ENCODE assay signal across 8 cellular contexts in genomic region chr11:125591659-125592304, GRCh38. TPM values are rescaled to one million over a fixed set of nuclear protein-coding genes. Genes with fewer than 3 reads are reported as not detected.
A peak's percentile ranks its signal among the peaks of the same experiment; 100 is the strongest.
DNase-seq lines count a peak whose midpoint lies in the region; ATAC-seq, FAIRE-seq and TF ChIP-seq lines count a peak whose summit lies in the region.

No MANE protein-coding gene starts in this region.

- no peak for TF ChIP-seq POLR2A in body of pancreas (IDR thresholded peaks at IDR 0.05)

- FAIRE-seq in GM19239 (lab: Jason Lieb, UNC), result peak; percentile 65

- no peak for TF ChIP-seq CTCF in body of pancreas (IDR thresholded peaks at IDR 0.05)

- intact Hi-C loops in body of pancreas (cut with DNase I), result no loop called here

- no peaks in the 10 kb centered on the region for H3K9me3 ChIP-seq in body of pancreas

- WGBS in body of pancreas, 2 donors, result 1% methylated on average over 29 of the region's 29 CpGs

- H3K4me3 ChIP-seq in body of pancreas, result peak overlapping the region; percentile 6 to 12

- peak; percentile 89 for DNase-seq in CD1c-positive myeloid dendritic cell (ENCODE audit: extremely low spot score)
- no peak for DNase-seq in GM19239 (ENCODE audit: insufficient read length, low spot score)
- peak; percentile 24 to 45 (median 32) for DNase-seq in body of pancreas
- DNase-seq in iris pigment epithelial cell (ENCODE audit: low read depth), result peak; percentile 47
- DNase-seq in stimulated activated CD4-positive, alpha-beta T cell treated with anti-CD3 and anti-CD28 coated beads, Interleukin-15, amount 100 ng/mL, for 48 hours (ENCODE audit: low read depth in 2 of 2), result peak; percentile 10 to 16
- no peak for DNase-seq in NK-92 (lab: John Stamatoyannopoulos, UW; ENCODE audit: unreplicated experiment)

- H3K27me3 ChIP-seq in body of pancreas, result no peaks in the 10 kb centered on the region

- peak overlapping the region; percentile 95 for H3K27ac Mint-ChIP-seq in T-helper 1 cell treated with Interleukin-12 subunit alpha and Interleukin-12 subunit beta and Interleukin-4 antibody, amounts not matched to agents 30 μg/mL and 1 μg/mL, for 36 hours

- peak overlapping the region; percentile 99 for H3K4me3 Mint-ChIP-seq in T-helper 1 cell treated with Interleukin-12 subunit alpha and Interleukin-12 subunit beta and Interleukin-4 antibody, amounts not matched to agents 30 μg/mL and 1 μg/mL, for 36 hours

- H3K9me3 Mint-ChIP-seq in T-helper 1 cell treated with Interleukin-12 subunit alpha and Interleukin-12 subunit beta and Interleukin-4 antibody, amounts not matched to agents 30 μg/mL and 1 μg/mL, for 36 hours, result no peaks in the 10 kb centered on the region

- ATAC-seq in HG03342 (IDR thresholded peaks at IDR 0.05; ENCODE audit: unreplicated experiment) (peak; percentile 17), body of pancreas (peak; percentile 32)

- H3K27me3 Mint-ChIP-seq in T-helper 1 cell treated with Interleukin-12 subunit alpha and Interleukin-12 subunit beta and Interleukin-4 antibody, amounts not matched to agents 30 μg/mL and 1 μg/mL, for 36 hours (ENCODE audit: low read depth), result no peaks in the 10 kb centered on the region

- no peaks in the 10 kb centered on the region for H3K36me3 ChIP-seq in body of pancreas (replicated peaks in 1 of 2; ENCODE audit: insufficient read depth in 1 of 2, low read depth in 2 of 2)

- H3K4me1 Mint-ChIP-seq in T-helper 1 cell treated with Interleukin-12 subunit alpha and Interleukin-12 subunit beta and Interleukin-4 antibody, amounts not matched to agents 30 μg/mL and 1 μg/mL, for 36 hours (ENCODE audit: low read depth), result peaks cover 37% of the 10 kb centered on the region

- peak overlapping the region; percentile 89 to 99 (median 95) for H3K27ac ChIP-seq in body of pancreas

- peaks cover 19% of the 10 kb centered on the region for H3K36me3 Mint-ChIP-seq in T-helper 1 cell treated with Interleukin-12 subunit alpha and Interleukin-12 subunit beta and Interleukin-4 antibody, amounts not matched to agents 30 μg/mL and 1 μg/mL, for 36 hours (ENCODE audit: low read depth)

- H3K4me1 ChIP-seq in body of pancreas, result peaks cover 44% of the 10 kb centered on the region

RNA-seq across cellular contexts. Expression of gene STT3A, which starts 0.9 kb away (rescaled TPM):
- total RNA-seq in body of pancreas, result 10 to 100 TPM; 22.1 to 70.3 TPM

RNA-seq across cellular contexts. Expression of gene EI24, which starts 22.5 kb away (rescaled TPM):
- 10 to 100 TPM; 63.3 to 75.2 TPM for total RNA-seq in body of pancreas

RNA-seq across cellular contexts. Expression of gene CHEK1, which starts 33.2 kb away (rescaled TPM):
- 1 to 10 TPM in 1 of 2 donors, under 1 TPM in 1; 0.33 to 1.8 TPM for total RNA-seq in body of pancreas

Comparison
In these comparisons a context has a peak if more than half of its experiments do, and no peak if none do; other contexts are left out.
1. DNase-seq: peak in CD1c-positive myeloid dendritic cell (single experiment), body of pancreas (4 of 4), iris pigment epithelial cell (single experiment) and stimulated activated CD4-positive, alpha-beta T cell treated with anti-CD3 and anti-CD28 coated beads, Interleukin-15, amount 100 ng/mL, for 48 hours (2 of 2); none in GM19239 (single experiment) and NK-92 (single experiment).